In the genomic region with DNA sequence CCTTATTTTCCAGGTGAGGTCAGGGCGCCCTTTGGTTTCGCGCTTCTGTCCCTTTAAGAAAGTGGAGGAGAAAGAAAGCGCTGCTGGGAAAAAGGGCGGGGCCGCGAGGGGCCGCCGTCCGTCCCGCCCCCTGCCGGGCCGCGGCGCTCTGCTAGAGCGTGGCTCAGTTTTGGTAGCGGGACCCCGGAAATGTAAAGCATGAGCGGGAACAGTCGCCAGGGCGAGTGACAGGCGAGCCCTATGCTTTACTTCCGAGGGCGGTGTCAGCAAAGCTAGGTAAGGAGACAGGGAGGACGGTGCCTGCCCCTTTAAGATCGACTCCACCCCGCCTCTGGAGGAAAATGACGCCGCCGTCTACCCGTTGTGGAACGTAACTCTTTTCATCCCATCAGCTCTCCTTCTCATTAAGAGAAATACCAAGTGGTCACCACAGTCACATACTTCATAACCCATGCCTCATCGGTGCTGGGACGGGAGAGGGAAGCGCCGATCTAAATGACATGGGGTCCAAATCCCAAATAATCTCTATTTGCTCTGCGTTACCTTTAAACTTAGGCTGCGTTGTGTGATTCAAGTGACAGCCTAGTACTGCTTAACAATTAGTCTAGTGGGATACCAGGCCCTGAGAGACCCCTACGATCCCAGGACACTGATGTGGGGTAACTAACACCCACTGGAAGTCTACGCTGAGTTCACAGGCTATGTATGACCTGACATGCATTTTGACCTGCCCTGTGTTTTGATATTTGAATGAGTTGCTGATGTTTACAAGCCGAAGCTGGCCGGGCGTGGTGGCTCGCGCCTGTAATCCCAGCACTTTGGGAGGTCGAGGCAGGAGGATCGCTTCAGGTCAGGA, we compare ENCODE assay signal across 1 cellular context.
A peak's percentile ranks its signal among the peaks of the same experiment; 100 is the strongest.
TF ChIP-seq lines count a peak whose summit lies in the region.

A gene with protein sequence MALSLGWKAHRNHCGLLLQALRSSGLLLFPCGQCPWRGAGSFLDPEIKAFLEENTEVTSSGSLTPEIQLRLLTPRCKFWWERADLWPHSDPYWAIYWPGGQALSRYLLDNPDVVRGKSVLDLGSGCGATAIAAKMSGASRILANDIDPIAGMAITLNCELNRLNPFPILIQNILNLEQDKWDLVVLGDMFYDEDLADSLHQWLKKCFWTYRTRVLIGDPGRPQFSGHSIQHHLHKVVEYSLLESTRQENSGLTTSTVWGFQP (plus strand): TSS at position 602 of the 856 bp plus-strand sequence. CDS start 2,266 bp downstream, outside the sequence.

TF ChIP-seq in WTC11, 78 proteins besides CTCF, POLR2A, EP300 and RAD21 (continued from another document and continues in another):
- TF ChIP-seq, protein P1, sequence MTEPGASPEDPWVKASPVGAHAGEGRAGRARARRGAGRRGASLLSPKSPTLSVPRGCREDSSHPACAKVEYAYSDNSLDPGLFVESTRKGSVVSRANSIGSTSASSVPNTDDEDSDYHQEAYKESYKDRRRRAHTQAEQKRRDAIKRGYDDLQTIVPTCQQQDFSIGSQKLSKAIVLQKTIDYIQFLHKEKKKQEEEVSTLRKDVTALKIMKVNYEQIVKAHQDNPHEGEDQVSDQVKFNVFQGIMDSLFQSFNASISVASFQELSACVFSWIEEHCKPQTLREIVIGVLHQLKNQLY (CRISPR knock-in tag; IDR thresholded peaks at IDR 0.05), result no peak
- TF ChIP-seq TP53 (CRISPR knock-in tag; IDR thresholded peaks at IDR 0.05) (no peak), FOXK1 (CRISPR knock-in tag; IDR thresholded peaks at IDR 0.05) (peak; percentile 24; the same call in 1 of the 2 replicates), ZNF219 (CRISPR knock-in tag; IDR thresholded peaks at IDR 0.05; ENCODE audit: borderline replicate concordance) (no peak), CREM (CRISPR knock-in tag; IDR thresholded peaks at IDR 0.05) (0 out of 2 replicates have a peak, but pooled peaks have one; percentile 20), SMAD3 (CRISPR knock-in tag; IDR thresholded peaks at IDR 0.05; ENCODE audit: borderline replicate concordance) (no peak), ZNF317 (CRISPR knock-in tag; IDR thresholded peaks at IDR 0.05; ENCODE audit: borderline replicate concordance, low read depth) (0 out of 2 replicates have a peak, but pooled peaks have one; percentile 23), MYBL2 (CRISPR knock-in tag; IDR thresholded peaks at IDR 0.05) (no peak), SP1 (CRISPR knock-in tag; conservative IDR thresholded peaks at IDR 0.05) (peak; percentile 93), TCF7 (CRISPR knock-in tag; IDR thresholded peaks at IDR 0.05; ENCODE audit: low read depth) (no peak), GRHL2 (CRISPR knock-in tag; IDR thresholded peaks at IDR 0.05; ENCODE audit: insufficient replicate concordance, severe bottlenecking) (no peak), IRF2 (CRISPR knock-in tag; IDR thresholded peaks at IDR 0.05; ENCODE audit: borderline replicate concordance, low read depth) (no peak), GTF2I (CRISPR knock-in tag; conservative IDR thresholded peaks at IDR 0.05) (no peak), FOXJ3 (CRISPR knock-in tag; IDR thresholded peaks at IDR 0.05; ENCODE audit: borderline replicate concordance) (no peak), NFATC4 (CRISPR knock-in tag; IDR thresholded peaks at IDR 0.05) (no peak), EMX1 (CRISPR knock-in tag; IDR thresholded peaks at IDR 0.05) (no peak), ETV6 (CRISPR knock-in tag; IDR thresholded peaks at IDR 0.05) (peak; percentile 81), ZNF263 (CRISPR knock-in tag; IDR thresholded peaks at IDR 0.05; ENCODE audit: low read depth) (no peak), ZNF423 (CRISPR knock-in tag; IDR thresholded peaks at IDR 0.05) (peak; percentile 21; the same call in 1 of the 2 replicates), ZNF671 (CRISPR knock-in tag; IDR thresholded peaks at IDR 0.05) (no peak), ESRRA (CRISPR knock-in tag; IDR thresholded peaks at IDR 0.05; ENCODE audit: borderline replicate concordance) (no peak), ZNF416 (CRISPR knock-in tag; IDR thresholded peaks at IDR 0.05) (no peak)
- TF ChIP-seq, protein P2, sequence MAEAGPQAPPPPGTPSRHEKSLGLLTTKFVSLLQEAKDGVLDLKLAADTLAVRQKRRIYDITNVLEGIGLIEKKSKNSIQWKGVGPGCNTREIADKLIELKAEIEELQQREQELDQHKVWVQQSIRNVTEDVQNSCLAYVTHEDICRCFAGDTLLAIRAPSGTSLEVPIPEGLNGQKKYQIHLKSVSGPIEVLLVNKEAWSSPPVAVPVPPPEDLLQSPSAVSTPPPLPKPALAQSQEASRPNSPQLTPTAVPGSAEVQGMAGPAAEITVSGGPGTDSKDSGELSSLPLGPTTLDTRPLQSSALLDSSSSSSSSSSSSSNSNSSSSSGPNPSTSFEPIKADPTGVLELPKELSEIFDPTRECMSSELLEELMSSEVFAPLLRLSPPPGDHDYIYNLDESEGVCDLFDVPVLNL (CRISPR knock-in tag; IDR thresholded peaks at IDR 0.05; ENCODE audit: borderline replicate concordance, low read depth), result no peak
- TF ChIP-seq, protein P3, sequence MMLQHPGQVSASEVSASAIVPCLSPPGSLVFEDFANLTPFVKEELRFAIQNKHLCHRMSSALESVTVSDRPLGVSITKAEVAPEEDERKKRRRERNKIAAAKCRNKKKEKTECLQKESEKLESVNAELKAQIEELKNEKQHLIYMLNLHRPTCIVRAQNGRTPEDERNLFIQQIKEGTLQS (CRISPR knock-in tag; conservative IDR thresholded peaks at IDR 0.05), result no peak
- TF ChIP-seq, protein P4, sequence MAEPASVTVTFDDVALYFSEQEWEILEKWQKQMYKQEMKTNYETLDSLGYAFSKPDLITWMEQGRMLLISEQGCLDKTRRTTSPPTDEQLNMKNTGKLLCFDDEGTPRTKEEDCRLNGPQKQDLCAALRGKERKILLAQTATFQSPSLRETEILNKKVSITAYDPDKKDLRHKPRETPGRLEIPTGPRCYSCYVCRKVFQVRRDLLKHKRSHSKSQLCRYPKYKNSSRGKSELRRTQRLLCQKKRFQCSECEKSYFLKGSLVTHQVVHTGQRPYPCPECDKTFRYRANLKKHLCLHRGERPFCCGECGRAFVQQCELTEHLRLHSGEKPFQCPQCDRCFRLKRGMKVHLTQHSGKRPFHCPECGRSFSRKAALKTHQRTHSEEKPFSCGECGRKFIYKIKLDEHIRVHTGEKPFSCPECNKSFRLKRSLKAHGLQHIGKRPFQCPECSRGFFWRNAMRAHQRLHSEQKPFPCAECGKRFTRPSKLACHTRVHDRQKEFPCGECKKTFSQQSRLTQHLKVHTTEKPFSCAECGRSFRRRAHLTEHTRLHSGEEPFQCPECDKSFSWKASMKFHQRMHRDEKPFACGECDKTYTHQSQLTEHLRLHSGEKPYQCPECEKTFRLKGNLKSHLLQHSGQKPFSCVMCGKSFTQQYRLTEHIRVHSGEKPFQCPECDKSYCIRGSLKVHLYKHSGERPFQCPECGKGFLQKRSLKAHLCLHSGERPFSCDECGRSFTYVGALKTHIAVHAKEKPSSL (CRISPR knock-in tag; conservative IDR thresholded peaks at IDR 0.05), result no peak
- TF ChIP-seq, protein P5, sequence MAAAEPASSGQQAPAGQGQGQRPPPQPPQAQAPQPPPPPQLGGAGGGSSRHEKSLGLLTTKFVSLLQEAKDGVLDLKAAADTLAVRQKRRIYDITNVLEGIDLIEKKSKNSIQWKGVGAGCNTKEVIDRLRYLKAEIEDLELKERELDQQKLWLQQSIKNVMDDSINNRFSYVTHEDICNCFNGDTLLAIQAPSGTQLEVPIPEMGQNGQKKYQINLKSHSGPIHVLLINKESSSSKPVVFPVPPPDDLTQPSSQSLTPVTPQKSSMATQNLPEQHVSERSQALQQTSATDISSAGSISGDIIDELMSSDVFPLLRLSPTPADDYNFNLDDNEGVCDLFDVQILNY (CRISPR knock-in tag; IDR thresholded peaks at IDR 0.05), result no peak
- TF ChIP-seq, protein P6, sequence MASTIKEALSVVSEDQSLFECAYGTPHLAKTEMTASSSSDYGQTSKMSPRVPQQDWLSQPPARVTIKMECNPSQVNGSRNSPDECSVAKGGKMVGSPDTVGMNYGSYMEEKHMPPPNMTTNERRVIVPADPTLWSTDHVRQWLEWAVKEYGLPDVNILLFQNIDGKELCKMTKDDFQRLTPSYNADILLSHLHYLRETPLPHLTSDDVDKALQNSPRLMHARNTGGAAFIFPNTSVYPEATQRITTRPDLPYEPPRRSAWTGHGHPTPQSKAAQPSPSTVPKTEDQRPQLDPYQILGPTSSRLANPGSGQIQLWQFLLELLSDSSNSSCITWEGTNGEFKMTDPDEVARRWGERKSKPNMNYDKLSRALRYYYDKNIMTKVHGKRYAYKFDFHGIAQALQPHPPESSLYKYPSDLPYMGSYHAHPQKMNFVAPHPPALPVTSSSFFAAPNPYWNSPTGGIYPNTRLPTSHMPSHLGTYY (CRISPR knock-in tag; IDR thresholded peaks at IDR 0.05), result no peak
- TF ChIP-seq, protein P7, sequence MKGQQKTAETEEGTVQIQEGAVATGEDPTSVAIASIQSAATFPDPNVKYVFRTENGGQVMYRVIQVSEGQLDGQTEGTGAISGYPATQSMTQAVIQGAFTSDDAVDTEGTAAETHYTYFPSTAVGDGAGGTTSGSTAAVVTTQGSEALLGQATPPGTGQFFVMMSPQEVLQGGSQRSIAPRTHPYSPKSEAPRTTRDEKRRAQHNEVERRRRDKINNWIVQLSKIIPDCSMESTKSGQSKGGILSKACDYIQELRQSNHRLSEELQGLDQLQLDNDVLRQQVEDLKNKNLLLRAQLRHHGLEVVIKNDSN (CRISPR knock-in tag; IDR thresholded peaks at IDR 0.05), result no peak
- TF ChIP-seq, protein P8, sequence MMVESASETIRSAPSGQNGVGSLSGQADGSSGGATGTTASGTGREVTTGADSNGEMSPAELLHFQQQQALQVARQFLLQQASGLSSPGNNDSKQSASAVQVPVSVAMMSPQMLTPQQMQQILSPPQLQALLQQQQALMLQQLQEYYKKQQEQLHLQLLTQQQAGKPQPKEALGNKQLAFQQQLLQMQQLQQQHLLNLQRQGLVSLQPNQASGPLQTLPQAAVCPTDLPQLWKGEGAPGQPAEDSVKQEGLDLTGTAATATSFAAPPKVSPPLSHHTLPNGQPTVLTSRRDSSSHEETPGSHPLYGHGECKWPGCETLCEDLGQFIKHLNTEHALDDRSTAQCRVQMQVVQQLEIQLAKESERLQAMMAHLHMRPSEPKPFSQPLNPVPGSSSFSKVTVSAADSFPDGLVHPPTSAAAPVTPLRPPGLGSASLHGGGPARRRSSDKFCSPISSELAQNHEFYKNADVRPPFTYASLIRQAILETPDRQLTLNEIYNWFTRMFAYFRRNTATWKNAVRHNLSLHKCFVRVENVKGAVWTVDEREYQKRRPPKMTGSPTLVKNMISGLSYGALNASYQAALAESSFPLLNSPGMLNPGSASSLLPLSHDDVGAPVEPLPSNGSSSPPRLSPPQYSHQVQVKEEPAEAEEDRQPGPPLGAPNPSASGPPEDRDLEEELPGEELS (CRISPR knock-in tag; IDR thresholded peaks at IDR 0.05), result peak; percentile 34; the same call in 1 of the 2 replicates
- TF ChIP-seq, protein P9, sequence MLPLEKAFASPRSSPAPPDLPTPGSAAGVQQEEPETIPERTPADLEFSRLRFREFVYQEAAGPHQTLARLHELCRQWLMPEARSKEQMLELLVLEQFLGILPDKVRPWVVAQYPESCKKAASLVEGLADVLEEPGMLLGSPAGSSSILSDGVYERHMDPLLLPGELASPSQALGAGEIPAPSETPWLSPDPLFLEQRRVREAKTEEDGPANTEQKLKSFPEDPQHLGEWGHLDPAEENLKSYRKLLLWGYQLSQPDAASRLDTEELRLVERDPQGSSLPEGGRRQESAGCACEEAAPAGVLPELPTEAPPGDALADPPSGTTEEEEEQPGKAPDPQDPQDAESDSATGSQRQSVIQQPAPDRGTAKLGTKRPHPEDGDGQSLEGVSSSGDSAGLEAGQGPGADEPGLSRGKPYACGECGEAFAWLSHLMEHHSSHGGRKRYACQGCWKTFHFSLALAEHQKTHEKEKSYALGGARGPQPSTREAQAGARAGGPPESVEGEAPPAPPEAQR (CRISPR knock-in tag; IDR thresholded peaks at IDR 0.05), result no peak
- TF ChIP-seq, protein P10, sequence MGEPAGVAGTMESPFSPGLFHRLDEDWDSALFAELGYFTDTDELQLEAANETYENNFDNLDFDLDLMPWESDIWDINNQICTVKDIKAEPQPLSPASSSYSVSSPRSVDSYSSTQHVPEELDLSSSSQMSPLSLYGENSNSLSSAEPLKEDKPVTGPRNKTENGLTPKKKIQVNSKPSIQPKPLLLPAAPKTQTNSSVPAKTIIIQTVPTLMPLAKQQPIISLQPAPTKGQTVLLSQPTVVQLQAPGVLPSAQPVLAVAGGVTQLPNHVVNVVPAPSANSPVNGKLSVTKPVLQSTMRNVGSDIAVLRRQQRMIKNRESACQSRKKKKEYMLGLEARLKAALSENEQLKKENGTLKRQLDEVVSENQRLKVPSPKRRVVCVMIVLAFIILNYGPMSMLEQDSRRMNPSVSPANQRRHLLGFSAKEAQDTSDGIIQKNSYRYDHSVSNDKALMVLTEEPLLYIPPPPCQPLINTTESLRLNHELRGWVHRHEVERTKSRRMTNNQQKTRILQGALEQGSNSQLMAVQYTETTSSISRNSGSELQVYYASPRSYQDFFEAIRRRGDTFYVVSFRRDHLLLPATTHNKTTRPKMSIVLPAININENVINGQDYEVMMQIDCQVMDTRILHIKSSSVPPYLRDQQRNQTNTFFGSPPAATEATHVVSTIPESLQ (CRISPR knock-in tag; IDR thresholded peaks at IDR 0.05), result no peak
- TF ChIP-seq, protein P11, sequence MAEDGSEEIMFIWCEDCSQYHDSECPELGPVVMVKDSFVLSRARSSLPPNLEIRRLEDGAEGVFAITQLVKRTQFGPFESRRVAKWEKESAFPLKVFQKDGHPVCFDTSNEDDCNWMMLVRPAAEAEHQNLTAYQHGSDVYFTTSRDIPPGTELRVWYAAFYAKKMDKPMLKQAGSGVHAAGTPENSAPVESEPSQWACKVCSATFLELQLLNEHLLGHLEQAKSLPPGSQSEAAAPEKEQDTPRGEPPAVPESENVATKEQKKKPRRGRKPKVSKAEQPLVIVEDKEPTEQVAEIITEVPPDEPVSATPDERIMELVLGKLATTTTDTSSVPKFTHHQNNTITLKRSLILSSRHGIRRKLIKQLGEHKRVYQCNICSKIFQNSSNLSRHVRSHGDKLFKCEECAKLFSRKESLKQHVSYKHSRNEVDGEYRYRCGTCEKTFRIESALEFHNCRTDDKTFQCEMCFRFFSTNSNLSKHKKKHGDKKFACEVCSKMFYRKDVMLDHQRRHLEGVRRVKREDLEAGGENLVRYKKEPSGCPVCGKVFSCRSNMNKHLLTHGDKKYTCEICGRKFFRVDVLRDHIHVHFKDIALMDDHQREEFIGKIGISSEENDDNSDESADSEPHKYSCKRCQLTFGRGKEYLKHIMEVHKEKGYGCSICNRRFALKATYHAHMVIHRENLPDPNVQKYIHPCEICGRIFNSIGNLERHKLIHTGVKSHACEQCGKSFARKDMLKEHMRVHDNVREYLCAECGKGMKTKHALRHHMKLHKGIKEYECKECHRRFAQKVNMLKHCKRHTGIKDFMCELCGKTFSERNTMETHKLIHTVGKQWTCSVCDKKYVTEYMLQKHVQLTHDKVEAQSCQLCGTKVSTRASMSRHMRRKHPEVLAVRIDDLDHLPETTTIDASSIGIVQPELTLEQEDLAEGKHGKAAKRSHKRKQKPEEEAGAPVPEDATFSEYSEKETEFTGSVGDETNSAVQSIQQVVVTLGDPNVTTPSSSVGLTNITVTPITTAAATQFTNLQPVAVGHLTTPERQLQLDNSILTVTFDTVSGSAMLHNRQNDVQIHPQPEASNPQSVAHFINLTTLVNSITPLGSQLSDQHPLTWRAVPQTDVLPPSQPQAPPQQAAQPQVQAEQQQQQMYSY (CRISPR knock-in tag; IDR thresholded peaks at IDR 0.05), result no peak
